Comparison of ENCODE assay signal across 9 cellular contexts in the genomic region with DNA sequence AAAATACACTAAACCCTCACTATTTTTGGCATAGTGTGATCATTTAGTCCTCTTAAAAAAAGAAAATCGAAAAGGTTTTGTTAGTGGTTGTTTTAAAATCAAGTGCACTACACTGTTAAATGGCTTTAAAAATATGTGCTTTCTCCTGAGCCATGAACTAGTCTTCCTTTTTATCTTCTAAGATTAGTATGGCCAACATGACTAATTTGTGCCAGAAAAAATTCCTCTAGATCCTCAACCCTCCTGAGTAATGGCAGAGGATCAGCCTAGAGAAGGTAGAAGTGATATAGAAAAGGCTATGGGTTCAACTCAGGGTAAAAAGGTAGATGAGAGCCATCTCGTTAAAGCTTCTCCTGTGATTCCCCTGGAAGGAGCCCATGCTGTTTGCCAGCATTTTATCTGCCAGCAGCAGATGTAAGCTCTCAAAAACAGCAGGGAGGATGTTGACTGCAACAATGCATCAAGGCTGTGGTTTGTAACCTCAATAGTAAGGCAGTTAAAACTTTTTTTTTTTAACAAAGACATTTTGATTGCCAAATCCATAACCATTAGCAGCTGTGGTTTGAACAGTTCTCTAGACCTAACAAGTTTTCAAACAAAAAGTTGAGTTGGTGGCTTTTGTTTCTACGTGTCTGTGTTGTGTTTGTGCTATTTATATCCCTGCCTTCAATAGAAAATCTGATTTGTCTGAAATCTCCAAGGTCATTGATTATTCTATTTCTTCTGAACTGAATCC. TPM values are rescaled to one million over a fixed set of nuclear protein-coding genes. Genes with fewer than 3 reads are reported as not detected.
DNase-seq lines count a peak whose midpoint lies in the region; ATAC-seq and TF ChIP-seq lines count a peak whose summit lies in the region.
"Had no signal": no experiment of that assay in that cellular context is flagged by ENCODE, and none has a peak within 500 bp of the region (broad histone marks: within the 10 kb centered on the region; RNA-seq: fewer than 3 reads in every experiment).

No MANE protein-coding gene starts in this region.

- DNase-seq in GM13977 (ENCODE audit: low spot score) (peak; percentile 19), NCI-H1417 (lab: John Stamatoyannopoulos, UW) (peak; percentile 42 to 84 (median 47)), epidermal melanocyte (ENCODE audit: insufficient read length, low spot score) (peak; percentile 30), non-pigmented ciliary epithelial cell (ENCODE audit: low read depth) (peak; percentile 79), RKO (ENCODE audit: low spot score) (no peak), cerebellum (ENCODE audit: low spot score) (no peak), ureter (ENCODE audit: low spot score) (no peak)
- DNase-seq: activated B cell treated with CpG ODN at 0.5 μM for 24 hours had no signal

- TF ChIP-seq CTCF in GM13977 (IDR thresholded peaks at IDR 0.05; ENCODE audit: extremely low read depth, insufficient read depth, missing control alignments) = no peak

- in situ Hi-C loops in GM13977 (cut with MboI; ENCODE audit: low pct_unique_long_range_greater_than_20kb, low sequenced_read_pairs, unreplicated experiment) = loop anchor here (25.0 kb wide), 1 partner anchor 232 kb away; no protein-coding TSS in a partner anchor

- peak; percentile 56 to 59 for ATAC-seq in activated CD4-positive, CD25-positive, alpha-beta regulatory T cell treated with anti-CD3 and anti-CD28 coated beads, Interleukin-2, amount 50 U/mL, for 24 hours

RNA-seq across cellular contexts. Expression of a gene that starts 30.2 kb away (rescaled TPM):
- total RNA-seq in cerebellum (37.7 TPM), ureter (55.1 TPM)

RNA-seq across cellular contexts. Expression of a gene that starts 42.5 kb away (rescaled TPM):
- total RNA-seq in cerebellum (18.3 TPM), ureter (31.7 TPM)

RNA-seq across cellular contexts. Expression of a gene that starts 48.9 kb away (rescaled TPM):
- total RNA-seq in cerebellum (21.1 TPM), ureter (1.8 TPM)

Comparison
In these comparisons a context has a peak if more than half of its experiments do, and no peak if none do; other contexts are left out.
1. DNase-seq: peak in GM13977 (single experiment), NCI-H1417 (3 of 3), epidermal melanocyte (single experiment) and non-pigmented ciliary epithelial cell (single experiment); none in RKO (single experiment), cerebellum (single experiment) and ureter (single experiment).